ENCODE assay signal across 28 cellular contexts in the genomic region with DNA sequence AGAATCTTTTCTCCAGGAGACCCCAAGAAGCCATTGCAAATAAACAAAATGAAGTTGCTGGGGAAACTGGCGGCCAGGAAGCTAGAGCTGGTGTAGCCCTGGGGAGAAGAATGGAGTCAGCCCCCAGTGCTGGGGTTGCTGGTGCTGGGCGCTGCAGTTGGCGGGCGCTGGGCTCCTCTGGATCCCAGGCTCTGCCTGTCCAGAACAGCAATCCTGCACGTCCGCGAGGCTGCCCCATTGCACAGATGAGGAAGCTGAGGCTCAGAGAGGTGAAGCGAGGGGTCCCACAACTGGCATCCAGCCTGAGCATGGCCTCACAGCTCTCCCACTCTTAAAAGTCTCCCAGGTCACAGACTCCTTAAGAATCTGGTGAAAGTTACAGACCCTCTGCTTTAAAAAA.
"Had no signal": no experiment of that assay in that cellular context is flagged by ENCODE, and none has a peak within 500 bp of the region (broad histone marks: within the 10 kb centered on the region; RNA-seq: fewer than 3 reads in every experiment).

No MANE protein-coding gene starts in this region.

- H3K4me1 ChIP-seq: ascending aorta, breast epithelium, colonic mucosa, esophagus squamous epithelium, gastroesophageal sphincter, heart right ventricle had no signal

- H3K9me3 ChIP-seq: ascending aorta, colonic mucosa, gastroesophageal sphincter had no signal

- H3K36me3 Mint-ChIP-seq: activated naive CD8-positive, alpha-beta T cell treated with anti-CD3 and anti-CD28 coated beads, Interleukin-2, amount 10 ng/mL, durations not matched to agents 7 days and 5 days; brain; T-cell had no signal

- H3K27me3 ChIP-seq: ascending aorta, breast epithelium, cardiac muscle cell, colonic mucosa, esophagus squamous epithelium, gastroesophageal sphincter had no signal

- H3K27ac ChIP-seq: ascending aorta, breast epithelium, cardiac muscle cell, colonic mucosa, epithelial cell of prostate, esophagus squamous epithelium, gastroesophageal sphincter, heart right ventricle, WERI-Rb-1 had no signal

- DNase-seq: activated B cell treated with CpG ODN at 0.5 μM for 24 hours; activated CD4-positive, alpha-beta T cell treated with anti-CD3 and anti-CD28 coated beads for 48 hours; activated CD4-positive, alpha-beta T cell treated with anti-CD3 and anti-CD28 coated beads, Interleukin-2, amount 50 U/mL, for 1 hour; activated CD4-positive, alpha-beta T cell treated with anti-CD3 and anti-CD28 coated beads, Interleukin-2, amount 50 U/mL, for 48 hours; activated naive CD4-positive, alpha-beta T cell treated with anti-CD3 and anti-CD28 coated beads for 36 hours; activated naive CD8-positive, alpha-beta T cell treated with anti-CD3 and anti-CD28 coated beads, Interleukin-2, amount 10 ng/mL, durations not matched to agents 7 days and 5 days; activated T-cell treated with anti-CD3 and anti-CD28 coated beads for 4 hours; activated T-cell treated with anti-CD3 and anti-CD28 coated beads, Interleukin-2, amount 50 U/mL, for 24 hours; activated T-cell treated with anti-CD3 and anti-CD28 coated beads, Interleukin-2, amount 50 U/mL, for 72 hours; central memory CD4-positive, alpha-beta T cell; cerebellar nuclear complex; colonic mucosa; effector CD8-positive, alpha-beta T cell; esophagus squamous epithelium; foreskin melanocyte; heart right ventricle; T-cell; T1000; WERI-Rb-1 had no signal

- H3K4me3 Mint-ChIP-seq: activated B cell treated with CpG ODN at 0.5 μM for 24 hours; activated naive CD4-positive, alpha-beta T cell treated with anti-CD3 and anti-CD28 coated beads for 36 hours; activated naive CD8-positive, alpha-beta T cell treated with anti-CD3 and anti-CD28 coated beads, Interleukin-2, amount 10 ng/mL, durations not matched to agents 7 days and 5 days; activated T-cell treated with anti-CD3 and anti-CD28 coated beads, Interleukin-2, amount 50 U/mL, for 24 hours; activated T-cell treated with anti-CD3 and anti-CD28 coated beads, Interleukin-2, amount 50 U/mL, for 72 hours; brain; T-cell; T-helper 1 cell treated with Interleukin-12 subunit alpha and Interleukin-12 subunit beta and Interleukin-4 antibody, amounts not matched to agents 30 μg/mL and 1 μg/mL, for 36 hours had no signal

- H3K27me3 Mint-ChIP-seq: activated naive CD8-positive, alpha-beta T cell treated with anti-CD3 and anti-CD28 coated beads, Interleukin-2, amount 10 ng/mL, durations not matched to agents 7 days and 5 days; brain had no signal

- H3K9me3 Mint-ChIP-seq: activated B cell treated with CpG ODN at 0.5 μM for 24 hours; activated naive CD4-positive, alpha-beta T cell treated with anti-CD3 and anti-CD28 coated beads for 36 hours; activated naive CD4-positive, alpha-beta T cell treated with anti-CD3 and anti-CD28 coated beads, Interleukin-2, amount 50 U/mL, for 72 hours; activated naive CD8-positive, alpha-beta T cell treated with anti-CD3 and anti-CD28 coated beads, Interleukin-2, amount 10 ng/mL, durations not matched to agents 7 days and 5 days; activated T-cell treated with anti-CD3 and anti-CD28 coated beads, Interleukin-2, amount 50 U/mL, for 24 hours; activated T-cell treated with anti-CD3 and anti-CD28 coated beads, Interleukin-2, amount 50 U/mL, for 72 hours; T-helper 1 cell treated with Interleukin-12 subunit alpha and Interleukin-12 subunit beta and Interleukin-4 antibody, amounts not matched to agents 30 μg/mL and 1 μg/mL, for 36 hours had no signal

- H3K4me1 Mint-ChIP-seq: activated B cell treated with CpG ODN at 0.5 μM for 24 hours; activated naive CD8-positive, alpha-beta T cell treated with anti-CD3 and anti-CD28 coated beads, Interleukin-2, amount 10 ng/mL, durations not matched to agents 7 days and 5 days; brain had no signal

- ATAC-seq: activated CD4-positive, CD25-positive, alpha-beta regulatory T cell treated with anti-CD3 and anti-CD28 coated beads, Interleukin-2, amount 50 U/mL, for 24 hours; activated naive CD4-positive, alpha-beta T cell treated with anti-CD3 and anti-CD28 coated beads, Interleukin-2, amount 50 U/mL, for 72 hours; activated T-cell treated with anti-CD3 and anti-CD28 coated beads, Interleukin-2, amount 50 U/mL, for 72 hours; gastroesophageal sphincter; heart right ventricle; T-cell had no signal

- H3K36me3 ChIP-seq: ascending aorta, breast epithelium, cardiac muscle cell, colonic mucosa, esophagus squamous epithelium, gastroesophageal sphincter, heart right ventricle, WERI-Rb-1 had no signal

- H3K27ac Mint-ChIP-seq: activated B cell treated with CpG ODN at 0.5 μM for 24 hours; activated naive CD4-positive, alpha-beta T cell treated with anti-CD3 and anti-CD28 coated beads for 36 hours; activated naive CD4-positive, alpha-beta T cell treated with anti-CD3 and anti-CD28 coated beads, Interleukin-2, amount 50 U/mL, for 72 hours; activated naive CD8-positive, alpha-beta T cell treated with anti-CD3 and anti-CD28 coated beads, Interleukin-2, amount 10 ng/mL, durations not matched to agents 7 days and 5 days; activated T-cell treated with anti-CD3 and anti-CD28 coated beads, Interleukin-2, amount 50 U/mL, for 24 hours; activated T-cell treated with anti-CD3 and anti-CD28 coated beads, Interleukin-2, amount 50 U/mL, for 72 hours; brain; T-cell; T-helper 1 cell treated with Interleukin-12 subunit alpha and Interleukin-12 subunit beta and Interleukin-4 antibody, amounts not matched to agents 30 μg/mL and 1 μg/mL, for 36 hours had no signal

- H3K4me3 ChIP-seq: ascending aorta, breast epithelium, cardiac muscle cell, colonic mucosa, esophagus squamous epithelium, gastroesophageal sphincter, heart right ventricle had no signal
